ENCODE assay signal across 8 cellular contexts in the genomic region with DNA sequence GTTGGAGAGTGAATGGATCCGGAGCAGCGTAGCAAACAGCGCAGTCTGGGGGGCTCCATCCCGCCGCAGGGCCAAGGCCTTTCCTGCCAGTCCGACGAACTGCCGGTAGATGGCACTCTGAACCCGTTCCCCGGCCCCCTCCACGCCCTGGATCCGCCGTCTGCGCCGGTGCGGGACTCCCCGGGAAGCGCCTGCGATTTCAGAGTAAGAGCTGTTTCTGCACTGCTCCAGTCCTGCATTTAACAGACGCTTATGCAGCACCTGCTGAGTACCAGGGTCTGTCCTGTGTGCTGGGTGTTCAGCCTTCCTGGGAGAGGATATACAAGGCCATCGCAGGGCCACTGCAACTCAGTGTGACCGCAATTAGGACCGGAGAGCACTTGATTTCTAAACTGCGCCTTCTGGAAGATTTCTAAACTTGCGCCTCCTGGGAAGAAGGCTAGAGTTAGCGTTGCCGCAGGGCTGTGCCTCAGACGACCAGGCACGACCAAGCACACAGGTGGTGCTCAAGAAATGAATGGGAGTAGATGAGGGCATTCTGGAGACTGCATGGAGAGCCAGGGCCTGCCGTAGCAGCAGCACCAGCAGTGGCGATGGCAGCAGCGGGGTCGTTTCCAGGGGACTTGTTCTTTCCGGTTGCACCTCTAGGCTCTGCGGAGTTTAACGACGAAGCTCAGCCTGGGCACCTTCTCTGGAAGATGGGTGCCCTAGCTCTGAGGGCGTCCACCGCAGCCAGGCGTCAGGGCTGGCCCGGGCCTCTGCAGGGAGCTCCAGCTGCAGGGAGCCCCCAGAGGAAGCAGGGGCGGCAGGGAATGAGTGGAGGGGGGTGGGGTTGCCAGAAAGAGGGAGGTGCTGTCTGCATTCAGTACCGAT. TPM values are rescaled to one million over a fixed set of nuclear protein-coding genes. Genes with fewer than 3 reads are reported as not detected.
DNase-seq lines count a peak whose midpoint lies in the region; ATAC-seq, FAIRE-seq and TF ChIP-seq lines count a peak whose summit lies in the region.

No MANE protein-coding gene starts in this region.

- peak; percentile 78 for ATAC-seq in HG03432 (IDR thresholded peaks at IDR 0.05; ENCODE audit: unreplicated experiment)

- no peak overlapping the region for H3K27ac ChIP-seq in endothelial cell of umbilical vein (ENCODE audit: insufficient read depth, low read depth, low read length)
- no peak overlapping the region for H3K27ac ChIP-seq in muscle layer of colon (ENCODE audit: low read depth, low read length)

- no peaks in the 10 kb centered on the region for H3K79me2 ChIP-seq in endothelial cell of umbilical vein (ENCODE audit: control insufficient read depth, insufficient read depth, low read length)

- H3K9ac ChIP-seq in endothelial cell of umbilical vein (replicated peaks; ENCODE audit: extremely low read depth, insufficient read depth, low read length) (no peak overlapping the region), muscle layer of colon (ENCODE audit: low read length) (no peak overlapping the region)

- intact Hi-C loops in endothelial cell of umbilical vein (cut with micrococcal nuclease) = loop anchor here (1.0 kb wide), 3 partner anchors 86 to 104 kb away; no protein-coding TSS in a partner anchor

- dilution Hi-C loops in endothelial cell of umbilical vein (cut with MboI; ENCODE audit: extremely low pct_ligation_motif_present, low sequenced_read_pairs) = loop anchor here (25.0 kb wide), 1 partner anchor 96 kb away; no protein-coding TSS in a partner anchor

- H3K27me3 ChIP-seq in endothelial cell of umbilical vein (ENCODE audit: control insufficient read depth in 2 of 2, insufficient read depth in 2 of 2, low read length in 2 of 2) (peaks cover 38 to 50% of the 10 kb centered on the region in 2 experiments), muscle layer of colon (ENCODE audit: control insufficient read depth in 1 of 2, insufficient read depth in 2 of 2, low read length in 2 of 2) (peaks cover 0 to 22% of the 10 kb centered on the region in 2 donors)

- H4K20me1 ChIP-seq in endothelial cell of umbilical vein (replicated peaks; ENCODE audit: control insufficient read depth, extremely low read depth, insufficient read depth, low read length) = no peaks in the 10 kb centered on the region

- H3K4me3 ChIP-seq in endothelial cell of umbilical vein (replicated peaks in 1 of 3; ENCODE audit: insufficient read depth in 1 of 3, low read depth in 1 of 3, low read length in 3 of 3) (no peak overlapping the region), muscle layer of colon (ENCODE audit: low read depth in 1 of 2, low read length in 2 of 2) (peak overlapping the region; percentile 26 to 31)

- no peaks in the 10 kb centered on the region for H3K9me3 ChIP-seq in endothelial cell of umbilical vein (replicated peaks; ENCODE audit: control insufficient read depth, insufficient read depth, low read length)
- no peaks in the 10 kb centered on the region for H3K9me3 ChIP-seq in muscle layer of colon (ENCODE audit: low read length)

- H3K36me3 ChIP-seq in endothelial cell of umbilical vein (ENCODE audit: control insufficient read depth in 2 of 2, extremely low read depth in 1 of 2, insufficient read depth in 2 of 2, low read length in 2 of 2) (no peaks in the 10 kb centered on the region), muscle layer of colon (ENCODE audit: insufficient read depth, low read length) (no peaks in the 10 kb centered on the region)

- H3K4me1 ChIP-seq in endothelial cell of umbilical vein (ENCODE audit: control insufficient read depth, extremely low read depth, insufficient read depth, low read length) = peaks cover 3% of the 10 kb centered on the region
- H3K4me1 ChIP-seq in muscle layer of colon (ENCODE audit: insufficient read depth, low read length) = no peaks in the 10 kb centered on the region

- no peak overlapping the region for H3K4me2 ChIP-seq in endothelial cell of umbilical vein (ENCODE audit: insufficient read depth, low read length)

- BruUV-seq in endothelial cell of umbilical vein (replicated peaks; lab: Mats Ljungman, UMichigan) = no TSS peak

- no peak for TF ChIP-seq POLR2A in endothelial cell of umbilical vein (IDR thresholded peaks at IDR 0.05; ENCODE audit: low read depth, low read length)

- peak; percentile 84 to 94 for TF ChIP-seq CTCF in endothelial cell of umbilical vein (IDR thresholded peaks at IDR 0.05; ENCODE audit: extremely low read depth in 1 of 2, insufficient read depth in 1 of 2, low read depth in 1 of 2, low read length in 2 of 2)

- CTCF ChIA-PET in endothelial cell of umbilical vein (lab: Charles Lee) = interaction anchor here (0.6 to 21.5 kb wide), 37 partner anchors 10 to 368 kb away, joined by 3 to 664 read pairs (median 4); partner anchors contain the start of genes DCANP1 and SLC25A48

- POLR2A ChIA-PET in endothelial cell of umbilical vein (lab: Charles Lee) = no interaction called here

- peak; percentile 56 for DNase-seq in activated gamma-delta T cell treated with Interleukin-2 at 50 U/mL for 16 hours
- DNase-seq in activated gamma-delta T cell (lab: John Stamatoyannopoulos, UW) = no peak
- peak; percentile 44 to 62 for DNase-seq in NOMO-1 (lab: John Stamatoyannopoulos, UW; ENCODE audit: unreplicated experiment in 2 of 2)
- peak; percentile 47 for DNase-seq in activated CD8-positive, alpha-beta memory T cell treated with anti-CD3 and anti-CD28 coated beads, Interleukin-2, amount 50 U/mL, for 24 hours (ENCODE audit: extremely low read depth)
- DNase-seq in endothelial cell of umbilical vein (ENCODE audit: low read depth, low spot score) = peak; percentile 62
- peak; percentile 26 to 46 for DNase-seq in stimulated activated CD8-positive, alpha-beta memory T cell treated with anti-CD3 and anti-CD28 coated beads, Interleukin-7, amount 100 ng/mL, for 1 hour (ENCODE audit: low read depth in 2 of 2)

- peak; percentile 88 for FAIRE-seq in endothelial cell of umbilical vein (lab: Jason Lieb, UNC)

- peak overlapping the region; percentile 74 for H2AFZ ChIP-seq in endothelial cell of umbilical vein (ENCODE audit: low read depth, low read length)

- H3K9me1 ChIP-seq in endothelial cell of umbilical vein (replicated peaks; ENCODE audit: control insufficient read depth, extremely low read depth, insufficient read depth, low read length) = no peaks in the 10 kb centered on the region

TF ChIP-seq in endothelial cell of umbilical vein, 7 proteins besides CTCF, POLR2A, EP300 and RAD21:
- TF ChIP-seq MYC (IDR thresholded peaks at IDR 0.05; ENCODE audit: low read depth, low read length) = no peak
- no peak for TF ChIP-seq JUN (IDR thresholded peaks at IDR 0.05; ENCODE audit: borderline replicate concordance, insufficient read depth, insufficient read length, low read depth)
- peak; percentile 76 for TF ChIP-seq EZH2 (IDR thresholded peaks at IDR 0.05; ENCODE audit: borderline replicate concordance, low read depth, low read length, severe bottlenecking)
- TF ChIP-seq FOS (IDR thresholded peaks at IDR 0.05; ENCODE audit: borderline replicate concordance, insufficient read depth, low read length) = no peak
- TF ChIP-seq GATA2 (IDR thresholded peaks at IDR 0.05; ENCODE audit: insufficient read depth, insufficient read length, low read depth, low read length) = no peak

RNA-seq across cellular contexts. Expression of gene TIFAB, which starts 14.3 kb away (rescaled TPM):
- total RNA-seq in endothelial cell of umbilical vein = not detected in 2 replicates
- not detected in 2 replicates for polyA plus RNA-seq in endothelial cell of umbilical vein
- polyA plus RNA-seq in endothelial cell of umbilical vein (2011; cell fraction: cytosol; rRNA removed) = not detected in 2 replicates
- not detected in 2 replicates for polyA plus RNA-seq in endothelial cell of umbilical vein (2011; cell fraction: nucleus; rRNA removed)
- not detected in 2 replicates for polyA plus RNA-seq in endothelial cell of umbilical vein (2012)
- not detected in 2 replicates for polyA minus RNA-seq in endothelial cell of umbilical vein
- not detected for polyA minus RNA-seq in endothelial cell of umbilical vein (2011; cell fraction: cytosol; rRNA and poly(A)+ RNA removed)
- not detected in 2 replicates for polyA minus RNA-seq in endothelial cell of umbilical vein (2011; cell fraction: nucleus; rRNA and poly(A)+ RNA removed)

RNA-seq across cellular contexts. Expression of gene DCANP1, which starts 19.3 kb away (rescaled TPM):
- not detected in 2 replicates for total RNA-seq in endothelial cell of umbilical vein
- not detected in 2 replicates for polyA plus RNA-seq in endothelial cell of umbilical vein
- not detected in 2 replicates for polyA plus RNA-seq in endothelial cell of umbilical vein (2011; cell fraction: cytosol; rRNA removed)
- polyA plus RNA-seq in endothelial cell of umbilical vein (2011; cell fraction: nucleus; rRNA removed) = not detected in 2 replicates
- polyA plus RNA-seq in endothelial cell of umbilical vein (2012) = not detected in 2 replicates
- not detected in 2 replicates for polyA minus RNA-seq in endothelial cell of umbilical vein
- not detected for polyA minus RNA-seq in endothelial cell of umbilical vein (2011; cell fraction: cytosol; rRNA and poly(A)+ RNA removed)
- not detected in 2 replicates for polyA minus RNA-seq in endothelial cell of umbilical vein (2011; cell fraction: nucleus; rRNA and poly(A)+ RNA removed)

Comparison
In these comparisons a context has a peak if more than half of its experiments do, and no peak if none do; other contexts are left out.
1. H3K4me3 ChIP-seq: peak in muscle layer of colon (2 of 2); none in endothelial cell of umbilical vein (0 of 3).